Comparison of ENCODE assay signal across 28 cellular contexts in genomic region chr4:41763741-41764140, GRCh38. TPM values are rescaled to one million over a fixed set of nuclear protein-coding genes. Genes with fewer than 3 reads are reported as not detected.
"Had no signal": no experiment of that assay in that cellular context is flagged by ENCODE, and none has a peak within 500 bp of the region (broad histone marks: within the 10 kb centered on the region; RNA-seq: fewer than 3 reads in every experiment).

No MANE protein-coding gene starts in this region.

- H3K36me3 ChIP-seq: colonic mucosa, heart left ventricle, ovary, stomach, thoracic aorta, transverse colon had no signal

- FAIRE-seq: endothelial cell of umbilical vein, frontal cortex, islet of Langerhans, small intestine had no signal

- H3K27ac Mint-ChIP-seq: mesothelial cell of epicardium, natural killer cell had no signal

- H3K9me3 Mint-ChIP-seq: mesothelial cell of epicardium, neural crest cell had no signal

- DNase-seq: colonic mucosa; dermis blood vessel endothelial cell; heart left ventricle; hippocampal formation; kidney glomerular epithelial cell; natural killer cell; ovary; right cardiac atrium; small intestine; stimulated activated CD4-positive, alpha-beta T cell treated with anti-CD3 and anti-CD28 coated beads, Interleukin-12 subunit alpha, Interleukin-12 subunit beta, amount 100 ng/mL, for 4 hours; stimulated activated naive CD4-positive, alpha-beta T cell; stomach; substantia nigra; transverse colon had no signal

- H3K27ac ChIP-seq: colonic mucosa, heart left ventricle, ovary, stomach, thoracic aorta, transverse colon had no signal

- H3K4me1 ChIP-seq: colonic mucosa, heart left ventricle, stomach, transverse colon had no signal

- H3K36me3 Mint-ChIP-seq: mesothelial cell of epicardium, natural killer cell had no signal

- H3K4me3 Mint-ChIP-seq: mesothelial cell of epicardium, natural killer cell, neural crest cell had no signal

- H3K27me3 ChIP-seq: colonic mucosa, ovary had no signal

- H3K4me3 ChIP-seq: colonic mucosa, heart left ventricle, ovary, stomach, thoracic aorta, transverse colon had no signal

- H3K9me3 ChIP-seq: colonic mucosa, heart left ventricle, ovary, stomach, thoracic aorta, transverse colon had no signal

- H3K4me1 Mint-ChIP-seq: mesothelial cell of epicardium, natural killer cell had no signal

RNA-seq across cellular contexts. Expression of gene PHOX2B, which starts 15.2 kb away (rescaled TPM):
- total RNA-seq: dermis blood vessel endothelial cell, endothelial cell of umbilical vein, fibroblast of lung, frontal cortex, glomerular endothelial cell, heart left ventricle, left lobe of liver, lower leg skin, mesothelial cell of epicardium, myocyte, natural killer cell, ovary, posterior vena cava, thoracic aorta, ureter had no signal
- polyA plus RNA-seq: endothelial cell of umbilical vein, esophagus, fibroblast of lung, heart left ventricle, ovary had no signal
